ENCODE assay signal across 17 cellular contexts in genomic region chr19:33054623-33055022, GRCh38. TPM values are rescaled to one million over a fixed set of nuclear protein-coding genes. Genes with fewer than 3 reads are reported as not detected.
A peak's percentile ranks its signal among the peaks of the same experiment; 100 is the strongest.
DNase-seq lines count a peak whose midpoint lies in the region; ATAC-seq and TF ChIP-seq lines count a peak whose summit lies in the region.
"Had no signal": no experiment of that assay in that cellular context is flagged by ENCODE, and none has a peak within 500 bp of the region (broad histone marks: within the 10 kb centered on the region; RNA-seq: fewer than 3 reads in every experiment).

No MANE protein-coding gene starts in this region.

- DNase-seq in left ventricle myocardium inferior (no peak), right atrium auricular region (ENCODE audit: low spot score) (no peak), RWPE2 (ENCODE audit: low spot score) (no peak), right lobe of liver (peak; percentile 77 to 90 (median 86)), NCI-H128 (lab: John Stamatoyannopoulos, UW; ENCODE audit: unreplicated experiment) (no peak), NCI-H526 treated with DMSO at 0.1 percent for 48 hours (lab: John Stamatoyannopoulos, UW) (no peak)
- no peak for DNase-seq in stimulated activated effector memory CD8-positive, alpha-beta T cell treated with anti-CD3 and anti-CD28 coated beads, Interleukin-12 subunit alpha, Interleukin-12 subunit beta, amount 100 ng/mL, for 72 hours (ENCODE audit: low spot score in 2 of 2)
- DNase-seq: ACHN; amniotic stem cell; CD8-positive, alpha-beta memory T cell; immature natural killer cell; NCI-H187 treated with DMSO at 0.1 percent for 48 hours; NK-92 treated with Interleukin-12 subunit alpha and Interleukin-12 subunit beta, amount 100 ng/mL, for 24 hours; ovary; stimulated activated CD4-positive, alpha-beta T cell treated with anti-CD3 and anti-CD28 coated beads, Interleukin-12 subunit alpha, Interleukin-12 subunit beta, amount 100 ng/mL, for 4 hours had no signal

- intact Hi-C loops in left ventricle myocardium inferior (cut with micrococcal nuclease), result no loop called here
- intact Hi-C loops in right lobe of liver (cut with DNase I), result no loop called here

- H3K4me3 ChIP-seq in left ventricle myocardium inferior (no peak overlapping the region), right atrium auricular region (no peak overlapping the region), RWPE2 (ENCODE audit: severe bottlenecking) (no peak overlapping the region), right lobe of liver (no peak overlapping the region)
- H3K4me3 ChIP-seq: ovary, SJSA1 had no signal

- H3K27ac ChIP-seq in left ventricle myocardium inferior (replicated peaks), result peak overlapping the region; percentile 54
- H3K27ac ChIP-seq in right atrium auricular region, result no peak overlapping the region
- H3K27ac ChIP-seq in RWPE2 (ENCODE audit: poor library complexity, severe bottlenecking), result peak overlapping the region; percentile 60
- peak overlapping the region; percentile 36 to 75 (median 65) for H3K27ac ChIP-seq in right lobe of liver
- H3K27ac ChIP-seq: ovary, SJSA1 had no signal

- H3K9me3 Mint-ChIP-seq in stimulated activated effector memory CD8-positive, alpha-beta T cell treated with anti-CD3 and anti-CD28 coated beads, Interleukin-12 subunit alpha, Interleukin-12 subunit beta, amount 100 ng/mL, for 72 hours, result no peaks in the 10 kb centered on the region
- H3K9me3 Mint-ChIP-seq: CD8-positive, alpha-beta memory T cell; immature natural killer cell had no signal

- H3K4me3 Mint-ChIP-seq in stimulated activated effector memory CD8-positive, alpha-beta T cell treated with anti-CD3 and anti-CD28 coated beads, Interleukin-12 subunit alpha, Interleukin-12 subunit beta, amount 100 ng/mL, for 72 hours, result no peak overlapping the region
- H3K4me3 Mint-ChIP-seq: CD8-positive, alpha-beta memory T cell; immature natural killer cell had no signal

- H3K36me3 ChIP-seq in left ventricle myocardium inferior, result no peaks in the 10 kb centered on the region
- no peaks in the 10 kb centered on the region for H3K36me3 ChIP-seq in right atrium auricular region
- peaks cover 4% of the 10 kb centered on the region for H3K36me3 ChIP-seq in RWPE2 (ENCODE audit: low read depth)
- no peaks in the 10 kb centered on the region for H3K36me3 ChIP-seq in right lobe of liver
- H3K36me3 ChIP-seq: ovary had no signal

- peaks cover 3% of the 10 kb centered on the region for H3K4me1 ChIP-seq in left ventricle myocardium inferior
- H3K4me1 ChIP-seq in right atrium auricular region, result no peaks in the 10 kb centered on the region
- peaks cover 19% of the 10 kb centered on the region for H3K4me1 ChIP-seq in RWPE2 (ENCODE audit: insufficient read depth, poor library complexity, severe bottlenecking)
- peaks cover 0 to 35% (median 13%) of the 10 kb centered on the region in 4 donors for H3K4me1 ChIP-seq in right lobe of liver

- H3K4me1 Mint-ChIP-seq in stimulated activated effector memory CD8-positive, alpha-beta T cell treated with anti-CD3 and anti-CD28 coated beads, Interleukin-12 subunit alpha, Interleukin-12 subunit beta, amount 100 ng/mL, for 72 hours, result no peaks in the 10 kb centered on the region
- H3K4me1 Mint-ChIP-seq: CD8-positive, alpha-beta memory T cell; immature natural killer cell had no signal

- H3K36me3 Mint-ChIP-seq in stimulated activated effector memory CD8-positive, alpha-beta T cell treated with anti-CD3 and anti-CD28 coated beads, Interleukin-12 subunit alpha, Interleukin-12 subunit beta, amount 100 ng/mL, for 72 hours, result no peaks in the 10 kb centered on the region
- H3K36me3 Mint-ChIP-seq: CD8-positive, alpha-beta memory T cell; immature natural killer cell had no signal

- H3K27ac Mint-ChIP-seq in stimulated activated effector memory CD8-positive, alpha-beta T cell treated with anti-CD3 and anti-CD28 coated beads, Interleukin-12 subunit alpha, Interleukin-12 subunit beta, amount 100 ng/mL, for 72 hours, result no peak overlapping the region
- H3K27ac Mint-ChIP-seq: CD8-positive, alpha-beta memory T cell; immature natural killer cell had no signal

- WGBS in right lobe of liver (ENCODE audit: insufficient coverage, low coverage, low lambda C conversion rate, missing lambda C conversion rate), result 25% methylated on average over 5 of the region's 8 CpGs

- TF ChIP-seq CTCF in left ventricle myocardium inferior (IDR thresholded peaks at IDR 0.05; ENCODE audit: borderline replicate concordance) (no peak), right atrium auricular region (IDR thresholded peaks at IDR 0.05) (no peak), RWPE2 (IDR thresholded peaks at IDR 0.05; ENCODE audit: poor library complexity, severe bottlenecking) (no peak), right lobe of liver (IDR thresholded peaks at IDR 0.05) (no peak)

- H3K9me3 ChIP-seq in left ventricle myocardium inferior (replicated peaks) (no peaks in the 10 kb centered on the region), right atrium auricular region (no peaks in the 10 kb centered on the region), RWPE2 (ENCODE audit: severe bottlenecking) (no peaks in the 10 kb centered on the region), right lobe of liver (no peaks in the 10 kb centered on the region)
- H3K9me3 ChIP-seq: ovary, SJSA1 had no signal

- H3K27me3 ChIP-seq in left ventricle myocardium inferior (ENCODE audit: low read depth), result peaks cover 9% of the 10 kb centered on the region
- no peaks in the 10 kb centered on the region for H3K27me3 ChIP-seq in right atrium auricular region
- no peaks in the 10 kb centered on the region for H3K27me3 ChIP-seq in RWPE2 (ENCODE audit: insufficient read depth, poor library complexity, severe bottlenecking)
- no peaks in the 10 kb centered on the region for H3K27me3 ChIP-seq in right lobe of liver
- H3K27me3 ChIP-seq: ovary, SJSA1 had no signal

- peak; percentile 61 for ATAC-seq in RWPE2 (ENCODE audit: low read depth)
- ATAC-seq in right lobe of liver, result peak; percentile 64 to 83 (median 77)
- no peak for ATAC-seq in HG03039 (IDR thresholded peaks at IDR 0.05; ENCODE audit: unreplicated experiment)
- ATAC-seq in stimulated activated effector memory CD8-positive, alpha-beta T cell treated with anti-CD3 and anti-CD28 coated beads, Interleukin-12 subunit alpha, Interleukin-12 subunit beta, amount 100 ng/mL, for 72 hours, result no peak

- TF ChIP-seq POLR2A in right lobe of liver (IDR thresholded peaks at IDR 0.05), result no peak

RNA-seq across cellular contexts. Expression of gene RHPN2, which starts 10.1 kb away (rescaled TPM):
- 1.0 TPM for total RNA-seq in left ventricle myocardium inferior
- 1 to 10 TPM; 3.1 to 5.9 TPM for total RNA-seq in right atrium auricular region
- total RNA-seq in right lobe of liver, result 10 to 100 TPM in 5 of 6 experiments, 1 to 10 TPM in 1; 8.7 to 18.1 (median 16.4) TPM

RNA-seq across cellular contexts. Expression of gene GPATCH1, which starts 26.4 kb away (rescaled TPM):
- total RNA-seq in left ventricle myocardium inferior (6.2 TPM), right atrium auricular region (1 to 10 TPM; 4.7 to 8.5 TPM), right lobe of liver (1 to 10 TPM; 2.5 to 3.9 (median 3.1) TPM)

Comparison
In these comparisons a context has a peak if more than half of its experiments do, and no peak if none do; other contexts are left out.
1. H3K27ac ChIP-seq: peak in left ventricle myocardium inferior (single experiment), RWPE2 (single experiment) and right lobe of liver (3 of 3); none in right atrium auricular region (0 of 2).
2. DNase-seq: peak in right lobe of liver (3 of 3); none in left ventricle myocardium inferior (single experiment), right atrium auricular region (single experiment), RWPE2 (single experiment), NCI-H128 (single experiment), NCI-H526 treated with DMSO at 0.1 percent for 48 hours (single experiment) and stimulated activated effector memory CD8-positive, alpha-beta T cell treated with anti-CD3 and anti-CD28 coated beads, Interleukin-12 subunit alpha, Interleukin-12 subunit beta, amount 100 ng/mL, for 72 hours (0 of 2).
3. ATAC-seq: peak in RWPE2 (single experiment) and right lobe of liver (4 of 4); none in HG03039 (single experiment) and stimulated activated effector memory CD8-positive, alpha-beta T cell treated with anti-CD3 and anti-CD28 coated beads, Interleukin-12 subunit alpha, Interleukin-12 subunit beta, amount 100 ng/mL, for 72 hours (single experiment).